Comparison of ENCODE assay signal across 23 cellular contexts in the genomic region with DNA sequence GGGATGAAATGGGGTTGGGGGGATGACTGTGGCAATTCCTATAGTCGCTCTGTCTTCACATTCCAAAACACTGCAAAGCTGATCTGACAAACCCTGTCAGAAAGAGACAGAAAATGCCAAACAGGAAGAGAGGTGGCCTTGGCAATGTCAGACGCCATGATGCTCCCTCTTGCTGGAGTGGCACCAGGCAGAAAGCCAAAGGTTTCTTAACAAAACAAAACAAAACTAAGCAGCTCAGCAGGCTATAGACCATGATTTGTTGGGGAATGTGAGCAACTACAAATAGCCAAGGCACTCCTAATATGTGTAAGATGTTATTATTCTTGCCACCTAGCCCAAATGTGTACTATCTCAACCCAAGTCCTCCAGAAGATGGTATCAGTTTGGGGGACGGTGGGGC. TPM values are rescaled to one million over a fixed set of nuclear protein-coding genes. Genes with fewer than 3 reads are reported as not detected.
"Had no signal": no experiment of that assay in that cellular context is flagged by ENCODE, and none has a peak within 500 bp of the region (broad histone marks: within the 10 kb centered on the region; RNA-seq: fewer than 3 reads in every experiment).

No MANE protein-coding gene starts in this region.

- H3K36me3 ChIP-seq: breast epithelium had no signal

- H3K9me3 ChIP-seq: breast epithelium had no signal

- H3K4me1 ChIP-seq: breast epithelium had no signal

- ATAC-seq: activated CD4-positive, alpha-beta T cell treated with anti-CD3 and anti-CD28 coated beads for 36 hours; activated T-cell treated with anti-CD3 and anti-CD28 coated beads, Interleukin-2, amount 50 U/mL, for 72 hours; T-cell had no signal

- H3K4me3 ChIP-seq: breast epithelium, coronary artery, SK-N-MC had no signal

- H3K27me3 ChIP-seq: breast epithelium had no signal

- H3K27ac ChIP-seq: breast epithelium, coronary artery, SK-N-MC had no signal

- DNase-seq: activated CD4-positive, alpha-beta memory T cell treated with anti-CD3 and anti-CD28 coated beads, Interleukin-2, amount 10 ng/mL, durations not matched to agents 7 days and 5 days; activated CD4-positive, alpha-beta T cell treated with anti-CD3 and anti-CD28 coated beads for 36 hours; activated CD4-positive, alpha-beta T cell treated with anti-CD3 and anti-CD28 coated beads, Interleukin-2, amount 50 U/mL, for 1 hour; activated gamma-delta T cell treated with Interleukin-2 at 50 U/mL for 16 hours; activated naive CD4-positive, alpha-beta T cell treated with anti-CD3 and anti-CD28 coated beads, Interleukin-2, amount 10 ng/mL, durations not matched to agents 7 days and 5 days; activated naive CD8-positive, alpha-beta T cell treated with anti-CD3 and anti-CD28 coated beads for 36 hours; activated T-cell treated with anti-CD3 and anti-CD28 coated beads for 4 hours; activated T-cell treated with anti-CD3 and anti-CD28 coated beads, Interleukin-2, amount 50 U/mL, for 72 hours; Kasumi-1; NCI-H1417; NCI-H1930; NCI-H226; NCI-H524 treated with DMSO at 0.1 percent for 48 hours; NCI-H748 treated with DMSO at 0.1 percent for 48 hours; SIG-M5; T-cell; T-helper 2 cell; T1000 had no signal

RNA-seq across cellular contexts. Expression of a gene that starts 42.9 kb away (rescaled TPM):
- total RNA-seq: activated naive CD8-positive, alpha-beta T cell treated with anti-CD3 and anti-CD28 coated beads for 36 hours; cerebellum; RPMI7951 had no signal
